In the genomic region with DNA sequence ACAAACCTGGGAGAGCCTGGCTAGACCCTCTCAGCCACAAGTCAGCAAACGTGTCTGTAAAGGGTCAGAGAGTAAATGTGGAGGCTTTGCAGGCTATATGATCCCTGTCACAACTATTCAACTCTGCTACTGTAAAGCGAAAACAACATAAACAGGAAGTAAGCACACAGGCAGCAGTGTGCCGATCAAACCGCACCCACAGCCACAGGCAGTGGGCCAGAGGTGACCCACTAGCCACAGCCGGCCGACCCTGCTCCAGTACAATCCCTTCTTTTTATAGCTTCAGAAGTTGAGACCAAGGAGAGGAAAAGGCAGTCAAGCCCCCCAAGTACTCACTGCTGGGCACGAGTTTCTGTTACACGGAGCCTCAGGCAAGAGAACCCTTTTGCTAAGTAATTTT, we compare ENCODE assay signal across 8 cellular contexts.
DNase-seq lines count a peak whose midpoint lies in the region; ATAC-seq, FAIRE-seq and TF ChIP-seq lines count a peak whose summit lies in the region.

No MANE protein-coding gene starts in this region.

- peak; percentile 92 for ATAC-seq in GM21529 (IDR thresholded peaks at IDR 0.05; ENCODE audit: unreplicated experiment)

- H3K4me2 ChIP-seq in BLaER1 treated with 17β-estradiol and CSF1 and Interleukin-3, amounts not matched to agents 10 nM and 100 nM, result peak overlapping the region; percentile 75 to 94 (median 79)
- no peak overlapping the region for H3K4me2 ChIP-seq in OCI-LY7 (ENCODE audit: low read length)
- peak overlapping the region; percentile 48 for H3K4me2 ChIP-seq in keratinocyte (ENCODE audit: control insufficient read depth, extremely low read depth, insufficient read depth, low read depth, low read length)

- dilution Hi-C loops in keratinocyte (cut with MboI; ENCODE audit: extremely low pct_ligation_motif_present, low sequenced_read_pairs), result no loop called here

- no peaks in the 10 kb centered on the region for H3K9me3 ChIP-seq in BLaER1 treated with 17β-estradiol and CSF1 and Interleukin-3, amounts not matched to agents 10 nM and 100 nM (replicated peaks in 1 of 11)
- H3K9me3 ChIP-seq in OCI-LY7 (ENCODE audit: low read length), result no peaks in the 10 kb centered on the region
- no peaks in the 10 kb centered on the region for H3K9me3 ChIP-seq in keratinocyte (ENCODE audit: control insufficient read depth, low read depth, low read length)

- intact Hi-C loops in OCI-LY7 (cut with micrococcal nuclease; ENCODE audit: unreplicated experiment), result no loop called here
- intact Hi-C loops in posterior cingulate gyrus (cut with DNase I), result no loop called here

- POLR2A ChIA-PET in OCI-LY7 (lab: Charles Lee), result interaction anchor here (0.5 kb wide), 1 partner anchor 279 kb away, joined by 3 read pairs; no protein-coding TSS in a partner anchor

- H3K9me2 ChIP-seq in OCI-LY7 (ENCODE audit: insufficient read depth, low read length), result no peaks in the 10 kb centered on the region

- H3K4me3 ChIP-seq in BLaER1 treated with 17β-estradiol and CSF1 and Interleukin-3, amounts not matched to agents 10 nM and 100 nM, result peak overlapping the region in 3 of 10 experiments; percentile 9 to 29 (median 23); a peak in 5 of 20 replicates
- H3K4me3 ChIP-seq in OCI-LY7 (ENCODE audit: low read depth, low read length, poor library complexity, severe bottlenecking) (no peak overlapping the region), keratinocyte (ENCODE audit: control insufficient read depth in 2 of 3, extremely low read depth in 1 of 3, insufficient read depth in 2 of 3, low read depth in 1 of 3, low read length in 3 of 3) (no peak overlapping the region)

- 0 out of 2 replicates have a peak overlapping the region, but pooled peaks have one; percentile 53 for H2AFZ ChIP-seq in OCI-LY7 (ENCODE audit: low read length)
- peak overlapping the region; percentile 26 for H2AFZ ChIP-seq in keratinocyte (ENCODE audit: control insufficient read depth, low read length)

- no peaks in the 10 kb centered on the region for H3K9me1 ChIP-seq in keratinocyte (ENCODE audit: control insufficient read depth, extremely low read depth, insufficient read depth, low read length)

- H3K27me3 ChIP-seq in BLaER1 treated with 17β-estradiol and CSF1 and Interleukin-3, amounts not matched to agents 10 nM and 100 nM, result no peaks in the 10 kb centered on the region
- peaks cover 9% of the 10 kb centered on the region for H3K27me3 ChIP-seq in keratinocyte (ENCODE audit: control insufficient read depth, extremely low read depth, insufficient read depth, low read length)

- TF ChIP-seq CTCF in OCI-LY7 (conservative IDR thresholded peaks at IDR 0.05; ENCODE audit: low read length), result no peak
- no peak for TF ChIP-seq CTCF in keratinocyte (optimal IDR thresholded peaks at IDR 0.05 in 1 of 3, IDR thresholded peaks at IDR 0.05 in 1 of 3, conservative IDR thresholded peaks at IDR 0.05 in 1 of 3; ENCODE audit: extremely low read depth in 1 of 3, insufficient read depth in 2 of 3, low read length in 3 of 3)

- H3K4me1 ChIP-seq in BLaER1 treated with 17β-estradiol and CSF1 and Interleukin-3, amounts not matched to agents 10 nM and 100 nM, result peaks cover 15 to 55% (median 18%) of the 10 kb centered on the region in 10 experiments
- H3K4me1 ChIP-seq in OCI-LY7 (ENCODE audit: insufficient read depth, low read length, poor library complexity, severe bottlenecking) (no peaks in the 10 kb centered on the region), keratinocyte (ENCODE audit: control insufficient read depth, extremely low read depth, insufficient read depth, low read length) (peaks cover 7% of the 10 kb centered on the region)

- CTCF ChIA-PET in OCI-LY7 (lab: Charles Lee; ENCODE audit: unreplicated experiment), result no interaction called here

- FAIRE-seq in keratinocyte (lab: Jason Lieb, UNC), result no peak

- no peaks in the 10 kb centered on the region for H4K20me1 ChIP-seq in BLaER1 treated with 17β-estradiol and CSF1 and Interleukin-3, amounts not matched to agents 10 nM and 100 nM
- H4K20me1 ChIP-seq in OCI-LY7 (ENCODE audit: insufficient read depth, low read length) (no peaks in the 10 kb centered on the region), keratinocyte (ENCODE audit: control insufficient read depth, extremely low read depth, insufficient read depth, low read length) (no peaks in the 10 kb centered on the region)

- H3K9ac ChIP-seq in BLaER1 treated with 17β-estradiol and CSF1 and Interleukin-3, amounts not matched to agents 10 nM and 100 nM, result peak overlapping the region in 9 of 11 experiments; percentile 24 to 61 (median 47); a peak in 14 of 22 replicates
- no peak overlapping the region for H3K9ac ChIP-seq in keratinocyte (ENCODE audit: control insufficient read depth, extremely low read depth, insufficient read depth, low read length)

- H3K36me3 ChIP-seq in BLaER1 treated with 17β-estradiol and CSF1 and Interleukin-3, amounts not matched to agents 10 nM and 100 nM, result no peaks in the 10 kb centered on the region
- H3K36me3 ChIP-seq in OCI-LY7 (ENCODE audit: insufficient read depth, low read length) (no peaks in the 10 kb centered on the region), keratinocyte (ENCODE audit: control insufficient read depth in 2 of 2, extremely low read depth in 1 of 2, insufficient read depth in 2 of 2, low read length in 2 of 2) (no peaks in the 10 kb centered on the region)

- peak overlapping the region in 9 of 11 experiments; percentile 9 to 79 (median 58); a peak in 16 of 22 replicates for H3K27ac ChIP-seq in BLaER1 treated with 17β-estradiol and CSF1 and Interleukin-3, amounts not matched to agents 10 nM and 100 nM
- no peak overlapping the region for H3K27ac ChIP-seq in OCI-LY7 (ENCODE audit: low read depth, low read length, poor library complexity, severe bottlenecking)
- no peak overlapping the region for H3K27ac ChIP-seq in keratinocyte (ENCODE audit: control insufficient read depth, insufficient read depth, low read length)

- H3K79me2 ChIP-seq in OCI-LY7 (ENCODE audit: insufficient read depth, low read depth, low read length) (no peaks in the 10 kb centered on the region), keratinocyte (ENCODE audit: control insufficient read depth, insufficient read depth, low read length) (no peaks in the 10 kb centered on the region)

- DNase-seq in OCI-LY7 (ENCODE audit: low spot score) (no peak), keratinocyte (ENCODE audit: low read depth, low spot score) (no peak), posterior cingulate gyrus (no peak), NCI-H510A treated with DMSO at 0.1 percent for 48 hours (lab: John Stamatoyannopoulos, UW) (no peak), occipital lobe (lab: John Stamatoyannopoulos, UW) (no peak)
- DNase-seq in effector CD8-positive, alpha-beta T cell (lab: John Stamatoyannopoulos, UW), result no peak

- no TSS peak for BruUV-seq in OCI-LY7 (replicated peaks; lab: Mats Ljungman, UMichigan)

Comparison
In these comparisons a context has a peak if more than half of its experiments do, and no peak if none do; other contexts are left out.
1. H3K27ac ChIP-seq: peak in BLaER1 treated with 17β-estradiol and CSF1 and Interleukin-3, amounts not matched to agents 10 nM and 100 nM (9 of 11); none in OCI-LY7 (single experiment) and keratinocyte (single experiment).